ENCODE assay signal across 8 cellular contexts in the genomic region with DNA sequence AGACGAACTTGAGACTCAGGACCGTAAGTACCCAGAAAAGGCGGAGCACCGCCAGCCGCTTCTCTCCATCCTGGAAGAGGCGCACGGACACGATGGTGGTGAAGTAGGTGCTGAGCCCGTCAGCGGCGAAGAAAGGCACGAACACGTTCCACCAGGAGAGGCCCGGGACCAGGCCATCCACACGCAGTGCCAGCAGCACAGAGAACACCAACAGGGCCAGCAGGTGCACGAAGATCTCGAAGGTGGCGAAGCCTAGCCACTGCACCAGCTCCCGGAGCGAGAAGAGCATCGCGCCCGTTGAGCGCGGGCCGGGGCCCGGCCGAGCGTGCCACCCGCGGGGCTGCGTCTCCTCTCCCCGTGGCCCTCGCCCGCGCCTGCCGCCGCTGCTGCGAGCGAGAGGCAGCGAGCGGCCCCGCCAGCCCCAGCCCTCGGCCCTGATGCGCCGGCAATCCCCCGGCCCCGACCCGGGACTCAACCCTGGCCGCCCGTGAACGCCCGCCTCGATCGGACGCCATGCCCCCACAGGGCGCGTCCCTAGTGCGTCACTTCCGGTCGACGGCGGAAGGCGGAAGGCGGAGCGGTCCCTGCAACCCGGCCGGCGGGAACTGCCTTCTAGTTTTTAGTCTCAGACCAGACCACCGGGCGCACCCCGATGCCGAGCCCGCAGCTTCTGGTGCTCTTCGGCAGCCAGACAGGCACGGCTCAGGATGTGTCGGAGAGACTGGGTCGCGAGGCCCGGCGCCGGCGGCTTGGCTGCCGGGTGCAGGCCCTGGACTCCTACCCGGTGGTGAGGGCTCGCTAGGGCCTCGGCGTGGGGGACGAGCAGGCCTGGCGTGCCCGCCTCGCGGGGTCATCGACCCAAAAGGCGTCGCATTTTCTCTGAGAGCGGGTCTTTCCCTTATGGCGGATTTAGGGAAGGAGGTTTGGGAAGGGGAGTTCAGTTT. TPM values are rescaled to one million over a fixed set of nuclear protein-coding genes. Genes with fewer than 3 reads are reported as not detected.
A peak's percentile ranks its signal among the peaks of the same experiment; 100 is the strongest.
DNase-seq lines count a peak whose midpoint lies in the region; ATAC-seq and TF ChIP-seq lines count a peak whose summit lies in the region.

Gene NDOR1 (plus strand): TSS at position 575 of the 944 bp plus-strand sequence. CDS start 78 bp downstream, at position 653.
Gene TMEM203 (minus strand): TSS at position 523 of the 944 bp plus-strand sequence. CDS start 234 bp downstream, at position 289.

- intact Hi-C loops in lower leg skin (cut with DNase I; ENCODE audit: low total_unique reads) = no loop called here

- peaks cover 33% of the 10 kb centered on the region for H3K36me3 Mint-ChIP-seq in activated CD8-positive, alpha-beta T cell treated with anti-CD3 and anti-CD28 coated beads, Interleukin-2, amount 10 ng/mL, durations not matched to agents 7 days and 5 days (ENCODE audit: low read depth)

- H3K27ac ChIP-seq in 22Rv1 = peak within 1 kb of the TSS; percentile 72

- POLR2A ChIA-PET in activated CD8-positive, alpha-beta T cell treated with anti-CD3 and anti-CD28 coated beads, Interleukin-2, amount 10 ng/mL, durations not matched to agents 7 days and 5 days (lab: Charles Lee) = interaction anchor here (0.7 to 2.6 kb wide), 10 partner anchors 10 to 110 kb away, joined by 4 to 12 read pairs (median 4); partner anchors contain the start of genes RNF208 and SSNA1

- H3K4me1 Mint-ChIP-seq in activated CD8-positive, alpha-beta T cell treated with anti-CD3 and anti-CD28 coated beads, Interleukin-2, amount 10 ng/mL, durations not matched to agents 7 days and 5 days (ENCODE audit: low read depth) = peaks cover 51% of the 10 kb centered on the region

- whole genome bisulfite sequencing in lower leg skin, 2 donors = 0 to 1% methylated on average over 37 to 78 of the region's 98 CpGs

- peak; percentile 84 for DNase-seq in NK-92 treated with Interleukin-12 subunit alpha and Interleukin-12 subunit beta, amount 100 ng/mL, for 24 hours (lab: John Stamatoyannopoulos, UW)
- DNase-seq in activated CD8-positive, alpha-beta T cell treated with anti-CD3 and anti-CD28 coated beads, Interleukin-2, amount 10 ng/mL, durations not matched to agents 7 days and 5 days = peak; percentile 96
- peak; percentile 97 for DNase-seq in ecto neural progenitor cell (ENCODE audit: low spot score)
- peak; percentile 86 to 98 for DNase-seq in lower leg skin (ENCODE audit: low spot score in 2 of 2)
- peak; percentile 95 for DNase-seq in stimulated activated CD4-positive, alpha-beta T cell treated with anti-CD3 and anti-CD28 coated beads, Interleukin-4, amount 100 ng/mL, for 1 hour

- no peaks in the 10 kb centered on the region for H3K27me3 Mint-ChIP-seq in activated CD8-positive, alpha-beta T cell treated with anti-CD3 and anti-CD28 coated beads, Interleukin-2, amount 10 ng/mL, durations not matched to agents 7 days and 5 days (ENCODE audit: low read depth)

- H3K4me3 ChIP-seq in lower leg skin (ENCODE audit: low read depth, poor library complexity, severe bottlenecking) = peak within 1 kb of the TSS; percentile 91

- CTCF ChIA-PET in activated CD8-positive, alpha-beta T cell treated with anti-CD3 and anti-CD28 coated beads, Interleukin-2, amount 10 ng/mL, durations not matched to agents 7 days and 5 days (lab: Charles Lee) = interaction anchor here (0.9 to 1.8 kb wide), 7 partner anchors 17 to 303 kb away, joined by 3 to 7 read pairs (median 4); partner anchors contain the start of gene SSNA1

- H3K4me3 Mint-ChIP-seq in activated CD8-positive, alpha-beta T cell treated with anti-CD3 and anti-CD28 coated beads, Interleukin-2, amount 10 ng/mL, durations not matched to agents 7 days and 5 days = peak within 1 kb of the TSS; percentile 94

- TF ChIP-seq CTCF in 22Rv1 (IDR thresholded peaks at IDR 0.05) = no peak
- no peak for TF ChIP-seq CTCF in lower leg skin (IDR thresholded peaks at IDR 0.05)

- peak within 1 kb of the TSS; percentile 97 for H3K27ac Mint-ChIP-seq in activated CD8-positive, alpha-beta T cell treated with anti-CD3 and anti-CD28 coated beads, Interleukin-2, amount 10 ng/mL, durations not matched to agents 7 days and 5 days

- TF ChIP-seq POLR2A in lower leg skin (IDR thresholded peaks at IDR 0.05) = no peak

- ATAC-seq in GM18520 (IDR thresholded peaks at IDR 0.05; ENCODE audit: unreplicated experiment) (peak; percentile 31), HG03521 (IDR thresholded peaks at IDR 0.05; ENCODE audit: unreplicated experiment) (peak; percentile 34)
- ATAC-seq in activated CD8-positive, alpha-beta T cell treated with anti-CD3 and anti-CD28 coated beads, Interleukin-2, amount 10 ng/mL, durations not matched to agents 7 days and 5 days = peak; percentile 57

- no peaks in the 10 kb centered on the region for H3K9me3 Mint-ChIP-seq in activated CD8-positive, alpha-beta T cell treated with anti-CD3 and anti-CD28 coated beads, Interleukin-2, amount 10 ng/mL, durations not matched to agents 7 days and 5 days (ENCODE audit: insufficient read depth)

RNA-seq across cellular contexts. Expression of gene NDOR1, which starts in this region (rescaled TPM):
- 10 to 100 TPM; 44.7 to 45.5 TPM for total RNA-seq in activated CD8-positive, alpha-beta T cell treated with anti-CD3 and anti-CD28 coated beads, Interleukin-2, amount 10 ng/mL, durations not matched to agents 7 days and 5 days
- 10 to 100 TPM in 3 of 4 donors, 1 to 10 TPM in 1; 8.1 to 18.6 (median 11.6) TPM for total RNA-seq in lower leg skin

RNA-seq across cellular contexts. Expression of gene TMEM203, which starts in this region (rescaled TPM):
- total RNA-seq in activated CD8-positive, alpha-beta T cell treated with anti-CD3 and anti-CD28 coated beads, Interleukin-2, amount 10 ng/mL, durations not matched to agents 7 days and 5 days = 10 to 100 TPM; 34.6 to 36.6 TPM
- 10 to 100 TPM; 45.7 to 60.7 (median 49.4) TPM for total RNA-seq in lower leg skin

Comparison
In these comparisons a context has a peak if more than half of its experiments do, and no peak if none do; other contexts are left out.
1. Peak in every context shown above with its lines: DNase-seq, ATAC-seq, H3K4me3 ChIP-seq and H3K27ac ChIP-seq.